10 cellular contexts compared by ENCODE assay signal in the genomic region with DNA sequence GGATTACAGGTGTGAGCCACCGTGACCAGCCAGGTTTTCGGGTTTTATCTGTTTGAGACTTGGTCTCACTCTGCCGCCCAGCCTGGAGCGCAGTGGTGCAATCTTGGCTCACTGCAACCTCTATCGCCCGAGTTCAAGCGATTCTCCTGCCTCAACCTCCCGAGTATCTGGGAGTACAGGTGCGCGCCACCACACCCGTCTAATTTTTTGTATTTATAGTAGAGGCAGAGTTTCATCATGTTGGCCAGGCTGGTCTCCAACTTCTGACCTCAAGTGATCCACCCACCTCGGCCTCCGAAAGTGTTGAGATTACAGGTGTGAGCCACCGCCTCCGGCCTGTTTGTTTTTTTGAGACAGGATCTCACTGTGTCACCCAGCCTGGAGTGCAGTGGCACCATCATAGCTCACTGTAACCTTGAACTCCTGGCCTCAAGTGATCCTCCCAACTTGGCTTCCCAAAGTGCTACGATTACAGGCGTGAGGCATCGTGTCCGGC. TPM values are rescaled to one million over a fixed set of nuclear protein-coding genes. Genes with fewer than 3 reads are reported as not detected.
A peak's percentile ranks its signal among the peaks of the same experiment; 100 is the strongest.
DNase-seq lines count a peak whose midpoint lies in the region; ATAC-seq, FAIRE-seq and TF ChIP-seq lines count a peak whose summit lies in the region.
"Not testable (repeated sequence)": the region's sequence is repeated elsewhere in the genome, so short reads cannot be mapped to it uniquely, and the experiment has no call there.
"Had no signal": no experiment of that assay in that cellular context is flagged by ENCODE, and none has a peak within 500 bp of the region (broad histone marks: within the 10 kb centered on the region; RNA-seq: fewer than 3 reads in every experiment).

No MANE protein-coding gene starts in this region.

- peaks cover 41% of the 10 kb centered on the region for H3K4me1 Mint-ChIP-seq in activated naive CD4-positive, alpha-beta T cell treated with anti-CD3 and anti-CD28 coated beads, Interleukin-2, amount 50 U/mL, for 24 hours
- peaks cover 17 to 60% (median 45%) of the 10 kb centered on the region in 4 donors for H3K4me1 Mint-ChIP-seq in naive thymus-derived CD8-positive, alpha-beta T cell

- H3K4me3 Mint-ChIP-seq in activated naive CD4-positive, alpha-beta T cell treated with anti-CD3 and anti-CD28 coated beads, Interleukin-2, amount 50 U/mL, for 24 hours, result peak overlapping the region; percentile 96
- H3K4me3 Mint-ChIP-seq in naive thymus-derived CD8-positive, alpha-beta T cell, result peak overlapping the region; percentile 92 to 99 (median 98)

- H3K27ac ChIP-seq in A549 (peak overlapping the region; percentile 76 to 94), Peyer's patch (peak overlapping the region; percentile 90 to 97 (median 95)), duodenal mucosa (ENCODE audit: low read depth, low read length) (peak overlapping the region; percentile 74)

- FAIRE-seq in A549 (lab: Jason Lieb, UNC), result not testable (repeated sequence)

- CTCF ChIA-PET in A549 (lab: Yijun Ruan, JAX), result not testable (repeated sequence)

- peak overlapping the region; percentile 73 for H3K4me3 ChIP-seq in A549
- H3K4me3 ChIP-seq in H7 (ENCODE audit: insufficient read depth, low read depth, low read length), result peak overlapping the region; percentile 98
- peak overlapping the region; percentile 83 to 96 (median 93) for H3K4me3 ChIP-seq in Peyer's patch
- peak overlapping the region; percentile 88 to 98 for H3K4me3 ChIP-seq in duodenal mucosa (ENCODE audit: low read depth in 1 of 2, low read length in 2 of 2)
- H3K4me3 ChIP-seq in iPS-15b (ENCODE audit: low read depth, low read length), result peak overlapping the region; percentile 99

- not testable (repeated sequence) for H3K9me3 ChIP-seq in A549; Peyer's patch; duodenal mucosa (ENCODE audit: control insufficient read depth in 1 of 2, low read length in 2 of 2); iPS-15b (ENCODE audit: control insufficient read depth, insufficient read depth, low read length)

- peak overlapping the region; percentile 98 for H3K27ac Mint-ChIP-seq in activated naive CD4-positive, alpha-beta T cell treated with anti-CD3 and anti-CD28 coated beads, Interleukin-2, amount 50 U/mL, for 24 hours
- H3K27ac Mint-ChIP-seq in naive thymus-derived CD8-positive, alpha-beta T cell, result peak overlapping the region; percentile 91 to 98 (median 96)

- TF ChIP-seq EP300 in A549 (IDR thresholded peaks at IDR 0.05), result not testable (repeated sequence)

- H3K9ac ChIP-seq in duodenal mucosa (ENCODE audit: low read depth in 1 of 2, low read length in 2 of 2), result peak overlapping the region; percentile 93 to 97
- H3K9ac ChIP-seq in iPS-15b (ENCODE audit: low read depth, low read length), result not testable (repeated sequence)

- H3K27me3 Mint-ChIP-seq in activated naive CD4-positive, alpha-beta T cell treated with anti-CD3 and anti-CD28 coated beads, Interleukin-2, amount 50 U/mL, for 24 hours; naive thymus-derived CD8-positive, alpha-beta T cell: not testable (repeated sequence)

- TF ChIP-seq POLR2A in A549 (IDR thresholded peaks at IDR 0.05; ENCODE audit: low read length); Peyer's patch (IDR thresholded peaks at IDR 0.05): not testable (repeated sequence)

- not testable (repeated sequence) for DNase-seq in A549 (ENCODE audit: low read depth in 1 of 2, low spot score in 1 of 2); H7; Peyer's patch
- peak in 1 of 10 donors; percentile 54 for DNase-seq in naive thymus-derived CD8-positive, alpha-beta T cell
- peak; percentile 30 for DNase-seq in stimulated activated CD4-positive, alpha-beta T cell treated with anti-CD3 and anti-CD28 coated beads, Interleukin-15, amount 100 ng/mL, for 24 hours

- not testable (repeated sequence) for H3K36me3 Mint-ChIP-seq in activated naive CD4-positive, alpha-beta T cell treated with anti-CD3 and anti-CD28 coated beads, Interleukin-2, amount 50 U/mL, for 24 hours
- peaks cover 0 to 18% (median 0%) of the 10 kb centered on the region in 3 donors for H3K36me3 Mint-ChIP-seq in naive thymus-derived CD8-positive, alpha-beta T cell

- H3K27me3 ChIP-seq in H7 (ENCODE audit: control insufficient read depth, insufficient read depth, low read length); Peyer's patch; duodenal mucosa (ENCODE audit: control insufficient read depth in 1 of 2, insufficient read depth in 2 of 2, low read length in 2 of 2); iPS-15b (ENCODE audit: control insufficient read depth, insufficient read depth, low read length): not testable (repeated sequence)

- H3K4me2 ChIP-seq in A549, result peak overlapping the region; percentile 74

- H3K36me3 ChIP-seq in H7 (replicated peaks; ENCODE audit: control insufficient read depth, insufficient read depth, low read length), result peaks cover 10% of the 10 kb centered on the region
- peaks cover 0 to 17% (median 0%) of the 10 kb centered on the region in 3 donors for H3K36me3 ChIP-seq in Peyer's patch
- H3K36me3 ChIP-seq in duodenal mucosa (ENCODE audit: control insufficient read depth in 1 of 2, insufficient read depth in 2 of 2, low read length in 2 of 2), result peaks cover 0 to 14% of the 10 kb centered on the region in 2 donors
- not testable (repeated sequence) for H3K36me3 ChIP-seq in iPS-15b (ENCODE audit: control insufficient read depth, insufficient read depth, low read length)

- ATAC-seq in A549; naive thymus-derived CD8-positive, alpha-beta T cell: not testable (repeated sequence)

- WGBS in A549 (ENCODE audit: missing lambda C conversion rate), result 73% methylated on average over 19 of the region's 19 CpGs

- not testable (repeated sequence) for TF ChIP-seq RAD21 in A549 (conservative IDR thresholded peaks at IDR 0.05 in 1 of 2, IDR thresholded peaks at IDR 0.05 in 1 of 2)

- H3K4me1 ChIP-seq in A549 (peaks cover 11% of the 10 kb centered on the region; the same call in 2 of the 3 replicates), Peyer's patch (peaks cover 0 to 17% (median 11%) of the 10 kb centered on the region in 4 donors), duodenal mucosa (ENCODE audit: control insufficient read depth in 1 of 2, insufficient read depth in 2 of 2, low read length in 2 of 2) (peaks cover 8 to 19% of the 10 kb centered on the region in 2 donors)
- not testable (repeated sequence) for H3K4me1 ChIP-seq in iPS-15b (ENCODE audit: control insufficient read depth, insufficient read depth, low read length)

- POLR2A ChIA-PET in A549 (lab: Yijun Ruan, JAX), result interaction anchor here (1.1 to 1.2 kb wide), 2 partner anchors 26 to 38 kb away, joined by 3 to 4 read pairs; a partner anchor contains a TSS
- POLR2A ChIA-PET in naive thymus-derived CD8-positive, alpha-beta T cell (lab: Charles Lee), result interaction anchor here (1.5 to 31.8 kb wide), 7 partner anchors 5 to 78 kb away, joined by 7 to 2390 read pairs (median 780); a partner anchor contains a TSS

- not testable (repeated sequence) for H3K9me3 Mint-ChIP-seq in activated naive CD4-positive, alpha-beta T cell treated with anti-CD3 and anti-CD28 coated beads, Interleukin-2, amount 50 U/mL, for 24 hours; naive thymus-derived CD8-positive, alpha-beta T cell

- TF ChIP-seq CTCF in A549 (IDR thresholded peaks at IDR 0.05); Peyer's patch (IDR thresholded peaks at IDR 0.05): not testable (repeated sequence)

RNA-seq across cellular contexts. Expression of a gene that starts 0.9 kb away (rescaled TPM):
- polyA plus RNA-seq in A549 (2011; rRNA removed) (34.6 and 40.9 TPM in 2 replicates), A549 (2017; fragmentation: RNase III; extraction: RNeasy Plus Mini Kit Qiagen cat#74134 plus additional on column Dnase treatment) (45.4 to 49.2 TPM (median 47.9 TPM) in 3 replicates)
- 62.6 and 76.3 TPM in 2 replicates for polyA plus RNA-seq in A549 (2012; cell fraction: cytosol; rRNA removed)
- 84.6 and 97.2 TPM in 2 replicates for polyA plus RNA-seq in A549 (2012; cell fraction: nucleus; rRNA removed)
- polyA minus RNA-seq in A549 (2011; rRNA and poly(A)+ RNA removed), result 46.6 and 50.6 TPM in 2 replicates
- 88.9 and 90.2 TPM in 2 replicates for total RNA-seq in H7 (2014; rRNA removed; shearing (Covaris generic))
- total RNA-seq in Peyer's patch, result 10 to 100 TPM; 58.0 to 88.3 (median 63.5) TPM
- 10 to 100 TPM; 80.9 to 82.8 TPM for total RNA-seq in naive thymus-derived CD8-positive, alpha-beta T cell
- polyA plus RNA-seq in naive thymus-derived CD8-positive, alpha-beta T cell, result 10 to 100 TPM; 41.9 to 45.9 (median 43.2) TPM

RNA-seq across cellular contexts. Expression of a gene that starts 10.1 kb away (rescaled TPM):
- polyA plus RNA-seq in A549 (2011; rRNA removed), result 0.19 and 0.34 TPM in 2 replicates
- 1.0 and 1.1 TPM in 2 replicates for polyA plus RNA-seq in A549 (2012; cell fraction: cytosol; rRNA removed)
- polyA plus RNA-seq in A549 (2012; cell fraction: nucleus; rRNA removed), result 6.2 and 11.0 TPM in 2 replicates
- 0.25 to 0.56 TPM (median 0.36 TPM) in 3 replicates for polyA plus RNA-seq in A549 (2017; fragmentation: RNase III; extraction: RNeasy Plus Mini Kit Qiagen cat#74134 plus additional on column Dnase treatment)
- 0.25 TPM in 1 of 2 replicates, not detected in the other for polyA minus RNA-seq in A549 (2011; rRNA and poly(A)+ RNA removed)
- 0.74 and 2.6 TPM in 2 replicates for total RNA-seq in H7 (2014; rRNA removed; shearing (Covaris generic))
- 10 to 100 TPM; 17.3 to 56.9 (median 21.7) TPM for total RNA-seq in Peyer's patch
- total RNA-seq in naive thymus-derived CD8-positive, alpha-beta T cell, result 100 to 1,000 TPM; 212 to 215 TPM
- polyA plus RNA-seq in naive thymus-derived CD8-positive, alpha-beta T cell, result 100 to 1,000 TPM; 647 to 717 (median 686) TPM
- total RNA-seq: G401 had no signal

RNA-seq across cellular contexts. Expression of a gene that starts 11.9 kb away (rescaled TPM):
- polyA plus RNA-seq in A549 (2011; rRNA removed), result 0.08 and 0.15 TPM in 2 replicates
- 0.08 and 0.12 TPM in 2 replicates for polyA plus RNA-seq in A549 (2012; cell fraction: cytosol; rRNA removed)
- 0.55 and 0.59 TPM in 2 replicates for polyA plus RNA-seq in A549 (2012; cell fraction: nucleus; rRNA removed)
- polyA plus RNA-seq in A549 (2017; fragmentation: RNase III; extraction: RNeasy Plus Mini Kit Qiagen cat#74134 plus additional on column Dnase treatment), result 0.09 to 0.12 TPM (median 0.10 TPM) in 3 replicates
- polyA minus RNA-seq in A549 (2011; rRNA and poly(A)+ RNA removed), result 0.21 TPM in 1 of 2 replicates, not detected in the other
- total RNA-seq in H7 (2014; rRNA removed; shearing (Covaris generic)), result 0.07 and 0.17 TPM in 2 replicates
- 1 to 10 TPM in 1 of 4 donors, under 1 TPM in 2, not detected in 1; 0.54 to 1.2 (median 0.83) TPM for total RNA-seq in Peyer's patch
- 10 to 100 TPM; 18.5 to 21.2 TPM for total RNA-seq in naive thymus-derived CD8-positive, alpha-beta T cell
- 1 to 10 TPM; 2.2 to 3.7 (median 2.3) TPM for polyA plus RNA-seq in naive thymus-derived CD8-positive, alpha-beta T cell
- total RNA-seq: A172, G401 had no signal

RNA-seq across cellular contexts. Expression of a gene that starts 15.9 kb away (rescaled TPM):
- polyA plus RNA-seq in A549 (2011; rRNA removed) (34.6 and 38.0 TPM in 2 replicates), A549 (2017; fragmentation: RNase III; extraction: RNeasy Plus Mini Kit Qiagen cat#74134 plus additional on column Dnase treatment) (37.9 to 46.0 TPM (median 44.2 TPM) in 3 replicates)
- polyA plus RNA-seq in A549 (2012; cell fraction: cytosol; rRNA removed), result 87.1 and 110 TPM in 2 replicates
- 110 and 189 TPM in 2 replicates for polyA plus RNA-seq in A549 (2012; cell fraction: nucleus; rRNA removed)
- polyA minus RNA-seq in A549 (2011; rRNA and poly(A)+ RNA removed), result 31.3 and 58.1 TPM in 2 replicates
- 116 and 134 TPM in 2 replicates for total RNA-seq in H7 (2014; rRNA removed; shearing (Covaris generic))
- total RNA-seq in Peyer's patch, result 100 to 1,000 TPM in 3 of 4 donors, 10 to 100 TPM in 1; 68.5 to 161 (median 138) TPM
- total RNA-seq in naive thymus-derived CD8-positive, alpha-beta T cell, result 10 to 100 TPM; 21.2 to 22.3 TPM
- polyA plus RNA-seq in naive thymus-derived CD8-positive, alpha-beta T cell, result 10 to 100 TPM in 1 of 3 donors, 1 to 10 TPM in 2; 9.2 to 12.6 (median 9.8) TPM

RNA-seq across cellular contexts. Expression of a gene that starts 23.5 kb away (rescaled TPM):
- polyA plus RNA-seq in A549 (2011; rRNA removed) (not detected in 2 replicates), A549 (2017; fragmentation: RNase III; extraction: RNeasy Plus Mini Kit Qiagen cat#74134 plus additional on column Dnase treatment) (0.08 TPM in 1 of 3 replicates, not detected in the others)
- polyA plus RNA-seq in A549 (2012; cell fraction: cytosol; rRNA removed), result 0.06 TPM in 1 of 2 replicates, not detected in the other
- 0.28 TPM in 1 of 2 replicates, not detected in the other for polyA plus RNA-seq in A549 (2012; cell fraction: nucleus; rRNA removed)
- polyA minus RNA-seq in A549 (2011; rRNA and poly(A)+ RNA removed), result not detected in 2 replicates
- 0.44 and 0.52 TPM in 2 replicates for total RNA-seq in H7 (2014; rRNA removed; shearing (Covaris generic))
- 10 to 100 TPM in 2 of 4 donors, 1 to 10 TPM in 2; 5.6 to 53.6 (median 9.3) TPM for total RNA-seq in Peyer's patch
- total RNA-seq in naive thymus-derived CD8-positive, alpha-beta T cell, result 100 to 1,000 TPM; 403 to 419 TPM
- polyA plus RNA-seq in naive thymus-derived CD8-positive, alpha-beta T cell, result 100 to 1,000 TPM; 231 to 307 (median 251) TPM
- total RNA-seq: A172 had no signal

Comparison
In these comparisons a context has a peak if more than half of its experiments do, and no peak if none do; other contexts are left out.
1. RNA of a gene that starts 11.9 kb away (total RNA-seq): 18.5 to 21.2 TPM in naive thymus-derived CD8-positive, alpha-beta T cell; 0.54 to 1.2 TPM in Peyer's patch and 0.07 to 0.17 TPM in H7; every median in the first group is over 4 times any median in the second.
2. Peak in every context shown above with its lines, with median percentiles within 50 percentile points of each other: H3K27ac ChIP-seq and H3K4me3 ChIP-seq.